ENCODE assay signal across 20 cellular contexts in genomic region chr1:117531222-117531621, GRCh38.
"Had no signal": no experiment of that assay in that cellular context is flagged by ENCODE, and none has a peak within 500 bp of the region (broad histone marks: within the 10 kb centered on the region; RNA-seq: fewer than 3 reads in every experiment).

No MANE protein-coding gene starts in this region.

- H3K27me3 Mint-ChIP-seq: central memory CD8-positive, alpha-beta T cell; effector memory CD8-positive, alpha-beta T cell; T-cell had no signal

- DNase-seq: activated CD4-positive, alpha-beta memory T cell treated with anti-CD3 and anti-CD28 coated beads for 36 hours; activated CD4-positive, alpha-beta T cell treated with anti-CD3 and anti-CD28 coated beads for 1 hour; colonic mucosa; dorsolateral prefrontal cortex; effector memory CD8-positive, alpha-beta T cell; glutamatergic neuron; immature natural killer cell; lower lobe of right lung; mesendoderm; mucosa of descending colon; occipital lobe; right lobe of liver; SJCRH30; stimulated activated CD4-positive, alpha-beta T cell treated with anti-CD3 and anti-CD28 coated beads, Interleukin-1b, Interleukin-23, amount 100 ng/mL, for 48 hours; T-cell; upper lobe of left lung had no signal

- H3K27ac Mint-ChIP-seq: activated CD4-positive, alpha-beta memory T cell treated with anti-CD3 and anti-CD28 coated beads for 36 hours; effector memory CD8-positive, alpha-beta T cell; immature natural killer cell; T-helper 2 cell treated with Interferon-gamma antibody and Interleukin-4, amounts not matched to agents 5 μg/mL and 100 μg/mL, for 36 hours had no signal

- H3K4me3 Mint-ChIP-seq: activated CD4-positive, alpha-beta memory T cell treated with anti-CD3 and anti-CD28 coated beads for 36 hours; central memory CD8-positive, alpha-beta T cell; effector memory CD8-positive, alpha-beta T cell; immature natural killer cell; neural crest cell; T-cell; T-helper 2 cell treated with Interferon-gamma antibody and Interleukin-4, amounts not matched to agents 5 μg/mL and 100 μg/mL, for 36 hours had no signal

- ATAC-seq: effector memory CD8-positive, alpha-beta T cell; left lobe of liver; lower lobe of right lung; mucosa of descending colon; right lobe of liver; T-cell had no signal

- H3K4me1 Mint-ChIP-seq: central memory CD8-positive, alpha-beta T cell; neural crest cell had no signal

- H3K9me3 Mint-ChIP-seq: activated CD4-positive, alpha-beta memory T cell treated with anti-CD3 and anti-CD28 coated beads for 36 hours; central memory CD8-positive, alpha-beta T cell; effector memory CD8-positive, alpha-beta T cell; immature natural killer cell; neural crest cell; T-cell; T-helper 2 cell treated with Interferon-gamma antibody and Interleukin-4, amounts not matched to agents 5 μg/mL and 100 μg/mL, for 36 hours had no signal
